Comparison of ENCODE assay signal across 8 cellular contexts in genomic region chr9:128117613-128118471, GRCh38. TPM values are rescaled to one million over a fixed set of nuclear protein-coding genes. Genes with fewer than 3 reads are reported as not detected.
DNase-seq lines count a peak whose midpoint lies in the region; ATAC-seq and TF ChIP-seq lines count a peak whose summit lies in the region.

No MANE protein-coding gene starts in this region.

- H3K27me3 ChIP-seq in HL-60 (ENCODE audit: insufficient read depth, poor library complexity, severe bottlenecking) (no peaks in the 10 kb centered on the region), left lung (no peaks in the 10 kb centered on the region)

- peaks cover 4 to 18% of the 10 kb centered on the region in 2 donors for H3K4me1 ChIP-seq in left lung

- intact Hi-C loops in left lung (cut with DNase I): loop anchor here in 1 of 2 donors (10.0 kb wide), 1 partner anchor 173 kb away; no protein-coding TSS in a partner anchor

- H3K27ac ChIP-seq in HL-60 (replicated peaks) (no peak overlapping the region), coronary artery (peak overlapping the region in 1 of 2 donors; percentile 5), left lung (no peak overlapping the region)

- peak; percentile 99 for TF ChIP-seq CTCF in HL-60 (IDR thresholded peaks at IDR 0.05; ENCODE audit: insufficient read depth, low read length)
- TF ChIP-seq CTCF in coronary artery (IDR thresholded peaks at IDR 0.05): peak; percentile 99
- TF ChIP-seq CTCF in left lung (IDR thresholded peaks at IDR 0.05): peak; percentile 100

- H3K4me3 ChIP-seq in HL-60 (replicated peaks; ENCODE audit: insufficient read depth, low read length) (no peak overlapping the region), coronary artery (no peak overlapping the region), left lung (no peak overlapping the region)

- DNase-seq in GM03348 (ENCODE audit: low spot score): peak; percentile 93
- peak; percentile 61 to 93 for DNase-seq in HL-60 (ENCODE audit: low read depth in 1 of 2, low spot score in 1 of 2)
- peak; percentile 92 for DNase-seq in NCI-H82 (lab: John Stamatoyannopoulos, UW)
- DNase-seq in activated CD4-positive, alpha-beta T cell treated with anti-CD3 and anti-CD28 coated beads, Interleukin-2, amount 50 U/mL, for 1 hour: peak; percentile 99
- DNase-seq in coronary artery (ENCODE audit: low spot score): peak; percentile 92
- DNase-seq in left lung: peak; percentile 92 to 99
- peak; percentile 98 for DNase-seq in stimulated activated CD4-positive, alpha-beta T cell treated with anti-CD3 and anti-CD28 coated beads, Interleukin-4, amount 100 ng/mL, for 24 hours

- no peaks in the 10 kb centered on the region for H3K9me3 ChIP-seq in left lung

- H3K36me3 ChIP-seq in left lung: peaks cover 0 to 46% of the 10 kb centered on the region in 2 donors

- ATAC-seq in left lung (peak; percentile 95), HG03469 (IDR thresholded peaks at IDR 0.05; ENCODE audit: unreplicated experiment) (no peak)

RNA-seq across cellular contexts. Expression of gene PTGES2, which starts 9.7 kb away (rescaled TPM):
- 10 to 100 TPM; 34.8 to 56.9 TPM for total RNA-seq in left lung

RNA-seq across cellular contexts. Expression of gene LCN2, which starts 31.4 kb away (rescaled TPM):
- 100 to 1,000 TPM in 1 of 2 donors, 10 to 100 TPM in 1; 37.7 to 155 TPM for total RNA-seq in left lung

RNA-seq across cellular contexts. Expression of gene BBLN, which starts 42.2 kb away (rescaled TPM):
- 10 to 100 TPM; 38.4 to 66.0 TPM for total RNA-seq in left lung

RNA-seq across cellular contexts. Expression of gene SLC25A25, which starts 49.8 kb away (rescaled TPM):
- 10 to 100 TPM; 19.5 to 21.0 TPM for total RNA-seq in left lung

RNA-seq across cellular contexts. Expression of gene NAIF1, which starts 50.7 kb away (rescaled TPM):
- 1 to 10 TPM; 7.7 to 8.0 TPM for total RNA-seq in left lung
